Comparison of ENCODE assay signal across 20 cellular contexts in genomic region chr4:14596437-14596836, GRCh38.
DNase-seq lines count a peak whose midpoint lies in the region; ATAC-seq and TF ChIP-seq lines count a peak whose summit lies in the region.
"Had no signal": no experiment of that assay in that cellular context is flagged by ENCODE, and none has a peak within 500 bp of the region (broad histone marks: within the 10 kb centered on the region; RNA-seq: fewer than 3 reads in every experiment).

No MANE protein-coding gene starts in this region.

- H3K27ac ChIP-seq in OCI-LY3 (ENCODE audit: low read length) (no peak overlapping the region), mesendoderm (ENCODE audit: low read depth, low read length) (no peak overlapping the region)
- H3K27ac ChIP-seq: A549, GM23248 had no signal

- no peak overlapping the region for H3K4ac ChIP-seq in mesendoderm (ENCODE audit: low read depth, low read length)

- H2AFZ ChIP-seq in OCI-LY3 (ENCODE audit: low read depth, low read length) = peak overlapping the region; percentile 64
- H2AFZ ChIP-seq: GM23248 had no signal

- H2BK120ac ChIP-seq in mesendoderm (ENCODE audit: low read depth, low read length) = no peak overlapping the region

- no peak overlapping the region for H3K56ac ChIP-seq in mesendoderm (ENCODE audit: low read length)

- no peak for TF ChIP-seq CTCF in OCI-LY3 (IDR thresholded peaks at IDR 0.05; ENCODE audit: low read depth, low read length)

- H3K18ac ChIP-seq in mesendoderm (ENCODE audit: low read length) = no peak overlapping the region

- no peaks in the 10 kb centered on the region for H3K79me1 ChIP-seq in mesendoderm (ENCODE audit: low read length)

- no peaks in the 10 kb centered on the region for H4K20me1 ChIP-seq in OCI-LY3 (ENCODE audit: insufficient read depth, low read length)
- H4K20me1 ChIP-seq: BLaER1 treated with 17β-estradiol and CSF1 and Interleukin-3, amounts not matched to agents 10 nM and 100 nM had no signal

- H2BK15ac ChIP-seq in mesendoderm (replicated peaks; ENCODE audit: low read depth) = no peak overlapping the region

- no peak overlapping the region for H2BK5ac ChIP-seq in mesendoderm (ENCODE audit: low read length)

- WGBS in mesendoderm (ENCODE audit: extremely low coverage, insufficient coverage, low lambda C conversion rate) = no CpG with 5 or more reads among the region's 2 CpGs

- H3K9me3 ChIP-seq in OCI-LY3 (ENCODE audit: insufficient read depth, low read length) = no peaks in the 10 kb centered on the region
- H3K9me3 ChIP-seq: BE2C had no signal

- H3K79me2 ChIP-seq in OCI-LY3 (ENCODE audit: low read length) = no peaks in the 10 kb centered on the region
- H3K79me2 ChIP-seq in mesendoderm (ENCODE audit: control insufficient read depth, insufficient read depth, low read length) = no peaks in the 10 kb centered on the region

- ATAC-seq in Right ventricle myocardium superior (ENCODE audit: poor library complexity) = peak; percentile 93
- peak; percentile 70 to 79 for ATAC-seq in left cardiac atrium
- ATAC-seq in GM21515 (IDR thresholded peaks at IDR 0.05; ENCODE audit: unreplicated experiment) = no peak
- ATAC-seq in GM18907 (IDR thresholded peaks at IDR 0.05; ENCODE audit: unreplicated experiment) = no peak
- ATAC-seq: A549, HCT116 had no signal

- H2AK5ac ChIP-seq in mesendoderm (ENCODE audit: low read length) = no peak overlapping the region

- no peak overlapping the region for H3K23ac ChIP-seq in mesendoderm (ENCODE audit: low read length)

- H3K4me1 ChIP-seq in OCI-LY3 (ENCODE audit: low read length) = peaks cover 6% of the 10 kb centered on the region; the same call in 1 of the 2 replicates
- H3K4me1 ChIP-seq in mesendoderm (ENCODE audit: control insufficient read depth, low read depth, low read length) = no peaks in the 10 kb centered on the region
- H3K4me1 ChIP-seq: A549, BE2C had no signal

- H4K8ac ChIP-seq in mesendoderm (ENCODE audit: low read depth, low read length) = no peak overlapping the region

- H3K9ac ChIP-seq in OCI-LY3 (ENCODE audit: low read length) = no peak overlapping the region
- no peak overlapping the region for H3K9ac ChIP-seq in mesendoderm (ENCODE audit: low read length)
- H3K9ac ChIP-seq: BLaER1 treated with 17β-estradiol and CSF1 and Interleukin-3, amounts not matched to agents 10 nM and 100 nM; GM23248 had no signal

- no peak overlapping the region for H3K4me2 ChIP-seq in OCI-LY3 (ENCODE audit: low read length)
- H3K4me2 ChIP-seq in mesendoderm (ENCODE audit: low read length) = no peak overlapping the region
- H3K4me2 ChIP-seq: A549 had no signal

- intact Hi-C loops in Right ventricle myocardium superior (cut with DNase I) = no loop called here
- intact Hi-C loops in cardiac septum (cut with DNase I) = no loop called here
- intact Hi-C loops in left cardiac atrium (cut with DNase I) = no loop called here

- no peak overlapping the region for H3K4me3 ChIP-seq in OCI-LY3 (ENCODE audit: low read length)
- H3K4me3 ChIP-seq in mesendoderm (ENCODE audit: low read length) = no peak overlapping the region
- H3K4me3 ChIP-seq: A549; BLaER1 treated with 17β-estradiol and CSF1 and Interleukin-3, amounts not matched to agents 10 nM and 100 nM; GM23248 had no signal

- no peak overlapping the region for H4K5ac ChIP-seq in mesendoderm (ENCODE audit: low read length)

- DNase-seq in Right ventricle myocardium superior = no peak
- no peak for DNase-seq in cardiac septum (ENCODE audit: low spot score)
- no peak for DNase-seq in left cardiac atrium
- DNase-seq in mesendoderm = peak; percentile 8
- DNase-seq: 8988T; ACHN; BE2C; CD4-positive, alpha-beta T cell; CD8-positive, alpha-beta memory T cell; DMS 273 treated with DMSO at 0.1 percent for 48 hours; DMS79; EL; GDM1; GM23248 had no signal

- H3K27me3 ChIP-seq in OCI-LY3 (ENCODE audit: low read depth, low read length) = no peaks in the 10 kb centered on the region
- no peaks in the 10 kb centered on the region for H3K27me3 ChIP-seq in mesendoderm (ENCODE audit: insufficient read depth, low read length, poor library complexity)
- H3K27me3 ChIP-seq: BE2C; BLaER1 treated with 17β-estradiol and CSF1 and Interleukin-3, amounts not matched to agents 10 nM and 100 nM had no signal

- no peaks in the 10 kb centered on the region for H3K36me3 ChIP-seq in OCI-LY3 (replicated peaks; ENCODE audit: low read depth, low read length)
- no peaks in the 10 kb centered on the region for H3K36me3 ChIP-seq in mesendoderm (ENCODE audit: control insufficient read depth, insufficient read depth, low read length)
- H3K36me3 ChIP-seq: BE2C; BLaER1 treated with 17β-estradiol and CSF1 and Interleukin-3, amounts not matched to agents 10 nM and 100 nM had no signal

Comparison
In these comparisons a context has a peak if more than half of its experiments do, and no peak if none do; other contexts are left out.
1. ATAC-seq: peak in Right ventricle myocardium superior (single experiment) and left cardiac atrium (2 of 2); none in GM21515 (single experiment) and GM18907 (single experiment).